In the genomic region with DNA sequence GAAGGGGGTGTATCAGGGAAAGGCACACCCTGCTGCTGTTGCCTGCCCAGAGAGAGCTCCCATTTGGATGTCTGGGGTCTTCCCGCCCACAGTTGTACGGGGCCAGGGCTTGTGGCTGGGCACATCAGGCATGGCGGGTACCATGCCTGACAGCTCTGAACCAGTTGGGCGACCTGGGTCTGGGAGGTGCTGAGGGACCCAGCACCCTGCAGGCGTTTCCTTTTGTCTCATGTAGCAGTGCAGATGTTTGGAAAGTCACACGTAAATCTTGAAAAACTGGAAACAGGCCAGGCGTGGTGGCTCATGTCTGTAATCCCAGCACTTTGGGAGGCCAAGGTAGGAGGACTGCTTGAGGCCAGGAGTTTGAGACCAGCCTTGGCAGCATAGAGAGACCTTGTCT, we compare ENCODE assay signal across 30 cellular contexts.
"Had no signal": no experiment of that assay in that cellular context is flagged by ENCODE, and none has a peak within 500 bp of the region (broad histone marks: within the 10 kb centered on the region; RNA-seq: fewer than 3 reads in every experiment).

No MANE protein-coding gene starts in this region.

- H3K27me3 Mint-ChIP-seq: naive thymus-derived CD8-positive, alpha-beta T cell; natural killer cell treated with Interleukin-12 subunit alpha and Interleukin-12 subunit beta and Interleukin-15 and Interleukin-18, amount 100 ng/mL, for 72 hours; progenitor cell of endocrine pancreas; stimulated activated naive CD8-positive, alpha-beta T cell treated with anti-CD3 and anti-CD28 coated beads, Interleukin-15, amount 100 ng/mL, for 72 hours; type B pancreatic cell had no signal

- H3K9me3 ChIP-seq: neutrophil, ovary, psoas muscle, right lobe of liver, sigmoid colon, suprapubic skin, testis, tibial artery, transverse colon, upper lobe of right lung, uterus had no signal

- ATAC-seq: naive thymus-derived CD8-positive, alpha-beta T cell; natural killer cell treated with Interleukin-12 subunit alpha and Interleukin-12 subunit beta and Interleukin-15 and Interleukin-18, amount 100 ng/mL, for 72 hours; psoas muscle; right cardiac atrium; right lobe of liver; stimulated activated effector memory CD8-positive, alpha-beta T cell treated with anti-CD3 and anti-CD28 coated beads, Interleukin-12 subunit alpha, Interleukin-12 subunit beta, amount 100 ng/mL, for 72 hours; stimulated activated naive CD8-positive, alpha-beta T cell treated with anti-CD3 and anti-CD28 coated beads, Interleukin-15, amount 100 ng/mL, for 72 hours; stimulated activated naive CD8-positive, alpha-beta T cell treated with anti-CD3 and anti-CD28 coated beads, Interleukin-15, Interleukin-2, amounts not matched to agents 100 U/mL and 50 U/mL, for 24 hours; upper lobe of right lung had no signal

- H3K36me3 ChIP-seq: ovary, uterus had no signal

- H3K4me1 Mint-ChIP-seq: nephron progenitor cell; neural crest cell; stimulated activated effector memory CD8-positive, alpha-beta T cell treated with anti-CD3 and anti-CD28 coated beads, Interleukin-12 subunit alpha, Interleukin-12 subunit beta, amount 100 ng/mL, for 72 hours; stimulated activated naive CD8-positive, alpha-beta T cell treated with anti-CD3 and anti-CD28 coated beads, Interleukin-15, amount 100 ng/mL, for 72 hours had no signal

- H3K9me3 Mint-ChIP-seq: naive thymus-derived CD8-positive, alpha-beta T cell; natural killer cell treated with Interleukin-12 subunit alpha and Interleukin-12 subunit beta and Interleukin-15 and Interleukin-18, amount 100 ng/mL, for 72 hours; nephron progenitor cell; neural crest cell; stimulated activated effector memory CD8-positive, alpha-beta T cell treated with anti-CD3 and anti-CD28 coated beads, Interleukin-12 subunit alpha, Interleukin-12 subunit beta, amount 100 ng/mL, for 72 hours; stimulated activated naive CD8-positive, alpha-beta T cell treated with anti-CD3 and anti-CD28 coated beads, Interleukin-15, amount 100 ng/mL, for 72 hours; type B pancreatic cell had no signal

- H3K4me3 Mint-ChIP-seq: naive thymus-derived CD8-positive, alpha-beta T cell; natural killer cell treated with Interleukin-12 subunit alpha and Interleukin-12 subunit beta and Interleukin-15 and Interleukin-18, amount 100 ng/mL, for 72 hours; nephron progenitor cell; neural crest cell; stimulated activated effector memory CD8-positive, alpha-beta T cell treated with anti-CD3 and anti-CD28 coated beads, Interleukin-12 subunit alpha, Interleukin-12 subunit beta, amount 100 ng/mL, for 72 hours; stimulated activated naive CD8-positive, alpha-beta T cell treated with anti-CD3 and anti-CD28 coated beads, Interleukin-15, amount 100 ng/mL, for 72 hours; type B pancreatic cell had no signal

- DNase-seq: naive thymus-derived CD8-positive, alpha-beta T cell; nephron progenitor cell; nucleus accumbens; ovary; psoas muscle; right lobe of liver; sigmoid colon; small intestine; stimulated activated CD4-positive, alpha-beta T cell treated with anti-CD3 and anti-CD28 coated beads, Interleukin-15, amount 100 ng/mL, for 24 hours; stimulated activated CD4-positive, alpha-beta T cell treated with anti-CD3 and anti-CD28 coated beads, Interleukin-2, amount 100 ng/mL, for 24 hours; stimulated activated CD4-positive, alpha-beta T cell treated with anti-CD3 and anti-CD28 coated beads, Interleukin-2, amount 100 ng/mL, for 48 hours; stimulated activated CD4-positive, alpha-beta T cell treated with anti-CD3 and anti-CD28 coated beads, Interleukin-4, amount 100 ng/mL, for 24 hours; stimulated activated naive CD4-positive, alpha-beta T cell; stimulated activated naive CD8-positive, alpha-beta T cell treated with anti-CD3 and anti-CD28 coated beads, Interleukin-15, amount 100 ng/mL, for 72 hours; stimulated activated naive CD8-positive, alpha-beta T cell treated with anti-CD3 and anti-CD28 coated beads, Interleukin-15, Interleukin-2, amounts not matched to agents 100 U/mL and 50 U/mL, for 24 hours; substantia nigra; testis; tibial artery; transverse colon; upper lobe of right lung; uterus had no signal

- H3K27ac ChIP-seq: neutrophil, ovary, parathyroid adenoma, psoas muscle, right lobe of liver, sigmoid colon, suprapubic skin, testis, tibial artery, transverse colon, upper lobe of right lung, uterus had no signal

- H2AFZ ChIP-seq: parathyroid adenoma had no signal

- H3K79me2 ChIP-seq: parathyroid adenoma had no signal

- H3K4me3 ChIP-seq: ovary, psoas muscle, right lobe of liver, sigmoid colon, suprapubic skin, testis, tibial artery, transverse colon, upper lobe of right lung, uterus had no signal

- H3K4me1 ChIP-seq: parathyroid adenoma, psoas muscle, right lobe of liver, sigmoid colon, suprapubic skin, testis, tibial artery, transverse colon, upper lobe of right lung, uterus had no signal

- H3K27ac Mint-ChIP-seq: naive thymus-derived CD8-positive, alpha-beta T cell; nephron progenitor cell; progenitor cell of endocrine pancreas; stimulated activated effector memory CD8-positive, alpha-beta T cell treated with anti-CD3 and anti-CD28 coated beads, Interleukin-12 subunit alpha, Interleukin-12 subunit beta, amount 100 ng/mL, for 72 hours; type B pancreatic cell had no signal

- H3K27me3 ChIP-seq: neutrophil, ovary, right lobe of liver, sigmoid colon, suprapubic skin, testis, tibial artery, transverse colon, upper lobe of right lung, uterus had no signal
